Comparison of ENCODE assay signal across 1 cellular context in the genomic region with DNA sequence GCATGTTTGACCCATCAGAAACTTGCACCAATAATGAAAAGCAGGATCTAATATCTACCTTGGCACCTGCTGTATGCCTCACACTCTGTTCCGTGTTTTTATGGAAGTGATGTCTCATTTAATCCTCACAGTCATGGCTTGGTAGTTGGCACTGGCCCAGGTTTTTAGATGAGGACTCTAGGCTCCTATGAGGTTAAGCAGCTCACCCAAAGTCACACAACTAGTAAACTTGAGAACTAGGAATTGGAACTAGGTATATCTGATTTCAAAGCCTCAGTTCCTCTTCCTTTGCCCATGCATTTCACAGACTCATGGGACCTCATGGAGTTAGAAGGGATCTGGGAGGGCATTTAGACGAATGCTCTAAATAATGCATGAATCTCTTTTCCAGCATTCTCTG.
TF ChIP-seq lines count a peak whose summit lies in the region.

No MANE protein-coding gene starts in this region.

TF ChIP-seq in GM12878, 131 proteins besides CTCF, POLR2A, EP300 and RAD21:
- TF ChIP-seq SPI1 (IDR thresholded peaks at IDR 0.05; ENCODE audit: borderline replicate concordance, insufficient read depth, low read depth, low read length) (peak; percentile 79; the same call in 1 of the 2 replicates), SMAD1 (IDR thresholded peaks at IDR 0.05; ENCODE audit: low read depth, partially characterized antibody) (peak; percentile 49), RUNX3 (IDR thresholded peaks at IDR 0.05; ENCODE audit: low read length) (0 out of 2 replicates have a peak, but pooled peaks have one; percentile 31), ETV6 (conservative IDR thresholded peaks at IDR 0.05 in 1 of 2, IDR thresholded peaks at IDR 0.05 in 1 of 2; ENCODE audit: borderline replicate concordance in 1 of 2, low read depth in 1 of 2) (0 out of 4 replicates have a peak, but pooled peaks of 1 of the 2 experiments have one; percentile 18), IRF4 (IDR thresholded peaks at IDR 0.05; ENCODE audit: low read depth, low read length) (0 out of 2 replicates have a peak, but pooled peaks have one; percentile 19), WRNIP1 (IDR thresholded peaks at IDR 0.05; ENCODE audit: borderline replicate concordance, low read depth, low read length) (no peak)
